23 cellular contexts compared by ENCODE assay signal in genomic region chr9:130437011-130437784, GRCh38. TPM values are rescaled to one million over a fixed set of nuclear protein-coding genes. Genes with fewer than 3 reads are reported as not detected.
"Had no signal": no experiment of that assay in that cellular context is flagged by ENCODE, and none has a peak within 500 bp of the region (broad histone marks: within the 10 kb centered on the region; RNA-seq: fewer than 3 reads in every experiment).

No MANE protein-coding gene starts in this region.

- H3K9me3 ChIP-seq: sigmoid colon, uterus had no signal

- ATAC-seq: activated CD8-positive, alpha-beta T cell treated with anti-CD3 and anti-CD28 coated beads for 36 hours; activated naive CD4-positive, alpha-beta T cell treated with anti-CD3 and anti-CD28 coated beads, Interleukin-2, amount 50 U/mL, for 72 hours; naive thymus-derived CD4-positive, alpha-beta T cell; stimulated activated memory B cell treated with anti-CD40 and anti-IgM and Interleukin-4, amounts not matched to agents 10 μg/mL and 1 μg/mL and 100 μg/mL, for 72 hours; stimulated activated naive CD8-positive, alpha-beta T cell treated with anti-CD3 and anti-CD28 coated beads, Interleukin-15, amount 100 ng/mL, for 72 hours had no signal

- H3K27ac ChIP-seq: breast epithelium, epithelial cell of prostate, esophagus squamous epithelium, sigmoid colon, uterus had no signal

- H3K36me3 ChIP-seq: breast epithelium, esophagus squamous epithelium, sigmoid colon, uterus had no signal

- H3K4me3 ChIP-seq: breast epithelium, esophagus squamous epithelium, sigmoid colon, uterus had no signal

- DNase-seq: activated B cell treated with CpG ODN at 0.5 μM for 24 hours; activated CD4-positive, alpha-beta T cell treated with anti-CD3 and anti-CD28 coated beads, Interleukin-2, amount 50 U/mL, for 1 hour; activated CD8-positive, alpha-beta T cell treated with anti-CD3 and anti-CD28 coated beads for 36 hours; activated naive CD4-positive, alpha-beta T cell; activated T-cell treated with anti-CD3 and anti-CD28 coated beads, Interleukin-2, amount 50 U/mL, for 48 hours; central memory CD4-positive, alpha-beta T cell; effector CD4-positive, alpha-beta T cell; esophagus squamous epithelium; foreskin melanocyte; naive thymus-derived CD4-positive, alpha-beta T cell; sigmoid colon; small intestine; stimulated activated CD4-positive, alpha-beta T cell treated with anti-CD3 and anti-CD28 coated beads, Interleukin-1b, Interleukin-23, amount 100 ng/mL, for 48 hours; stimulated activated CD4-positive, alpha-beta T cell treated with anti-CD3 and anti-CD28 coated beads, Interleukin-4, amount 100 ng/mL, for 4 hours; stimulated activated CD8-positive, alpha-beta memory T cell treated with anti-CD3 and anti-CD28 coated beads, Interleukin-4, amount 100 ng/mL, for 48 hours; stimulated activated naive CD8-positive, alpha-beta T cell treated with anti-CD3 and anti-CD28 coated beads, Interleukin-15, amount 100 ng/mL, for 72 hours; substantia nigra; T-helper 2 cell; uterus had no signal

- H3K27me3 ChIP-seq: uterus had no signal

- FAIRE-seq: small intestine had no signal

RNA-seq across cellular contexts. Expression of gene ASS1, which starts 7.6 kb away (rescaled TPM):
- polyA plus RNA-seq: naive thymus-derived CD4-positive, alpha-beta T cell had no signal
